28 cellular contexts compared by ENCODE assay signal in genomic region chr3:69987833-69988232, GRCh38. TPM values are rescaled to one million over a fixed set of nuclear protein-coding genes. Genes with fewer than 3 reads are reported as not detected.
"Had no signal": no experiment of that assay in that cellular context is flagged by ENCODE, and none has a peak within 500 bp of the region (broad histone marks: within the 10 kb centered on the region; RNA-seq: fewer than 3 reads in every experiment).

No MANE protein-coding gene starts in this region.

- DNase-seq: colonic mucosa; cortex of kidney; dermis blood vessel endothelial cell; dorsolateral prefrontal cortex; effector CD4-positive, alpha-beta T cell; effector CD8-positive, alpha-beta T cell; effector memory CD4-positive, alpha-beta T cell; effector memory CD8-positive, alpha-beta T cell; endodermal cell; erythroblast; esophagus squamous epithelium; foreskin fibroblast; foreskin keratinocyte; gastrocnemius medialis; glutamatergic neuron; head of caudate nucleus; heart left ventricle; heart right ventricle had no signal

- ATAC-seq: effector memory CD8-positive, alpha-beta T cell; esophagus mucosa; foreskin keratinocyte; gastrocnemius medialis; gastroesophageal sphincter; heart left ventricle; heart right ventricle had no signal

RNA-seq across cellular contexts. Expression of gene SAMMSON, which starts 11.7 kb away (rescaled TPM):
- total RNA-seq: colonic mucosa, dermis blood vessel endothelial cell, dermis microvascular lymphatic vessel endothelial cell, endothelial cell of umbilical vein, epithelial cell of proximal tubule, esophagus mucosa, fibroblast of villous mesenchyme, foreskin keratinocyte, frontal cortex, gastrocnemius medialis, glomerular endothelial cell, heart left ventricle had no signal
- polyA plus RNA-seq: endothelial cell of umbilical vein, fibroblast of lung, foreskin keratinocyte, heart left ventricle, heart right ventricle, hepatocyte had no signal
